ENCODE assay signal across 28 cellular contexts in genomic region chr3:112667599-112667998, GRCh38. TPM values are rescaled to one million over a fixed set of nuclear protein-coding genes. Genes with fewer than 3 reads are reported as not detected.
"Had no signal": no experiment of that assay in that cellular context is flagged by ENCODE, and none has a peak within 500 bp of the region (broad histone marks: within the 10 kb centered on the region; RNA-seq: fewer than 3 reads in every experiment).

No MANE protein-coding gene starts in this region.

- H3K9me3 ChIP-seq: adrenal gland, breast epithelium, Peyer's patch, SK-N-SH had no signal

- H3K4me3 ChIP-seq: adrenal gland, breast epithelium, MG63, Peyer's patch, SJCRH30 had no signal

- H3K27ac ChIP-seq: adrenal gland, breast epithelium, Peyer's patch, RWPE1, SJCRH30 had no signal

- H3K27me3 ChIP-seq: adrenal gland, breast epithelium, MG63, Peyer's patch, SJCRH30 had no signal

- DNase-seq: activated CD4-positive, alpha-beta memory T cell treated with anti-CD3 and anti-CD28 coated beads, Interleukin-2, amount 10 ng/mL, durations not matched to agents 7 days and 5 days; activated CD4-positive, alpha-beta T cell treated with anti-CD3 and anti-CD28 coated beads for 1 hour; activated CD4-positive, alpha-beta T cell treated with anti-CD3 and anti-CD28 coated beads, Interleukin-2, amount 50 U/mL, for 1 hour; activated CD8-positive, alpha-beta memory T cell treated with anti-CD3 and anti-CD28 coated beads, Interleukin-2, amount 50 U/mL, for 48 hours; activated gamma-delta T cell treated with Interleukin-2 at 50 U/mL for 16 hours; activated naive CD4-positive, alpha-beta T cell treated with anti-CD3 and anti-CD28 coated beads, Interleukin-2, amount 50 U/mL, for 16 hours; activated naive CD8-positive, alpha-beta T cell treated with anti-CD3 and anti-CD28 coated beads, Interleukin-2, amount 10 ng/mL, durations not matched to agents 7 days and 5 days; activated T-cell treated with anti-CD3 and anti-CD28 coated beads, Interleukin-2, amount 50 U/mL, for 1 hour; adrenal gland; anterior cingulate cortex; caudate nucleus; MG63; MV-4-11; NCI-H1092 treated with DMSO at 0.1 percent for 48 hours; NCI-H1417 treated with DMSO at 0.1 percent for 48 hours; NCI-H1694; NCI-H2029; NCI-H2107; NCI-H2171 treated with DMSO at 0.1 percent for 48 hours; NCI-H226; NCI-H526 treated with DMSO at 0.1 percent for 48 hours; Peyer's patch; Right ventricle myocardium superior; SJCRH30; SK-N-SH had no signal

- H3K9ac ChIP-seq: SK-N-SH had no signal

- H3K36me3 ChIP-seq: adrenal gland, breast epithelium, MG63, Peyer's patch, SJCRH30 had no signal

- H3K4me1 ChIP-seq: adrenal gland, breast epithelium, Peyer's patch had no signal

- H3K4me3 Mint-ChIP-seq: activated CD4-positive, alpha-beta memory T cell treated with anti-CD3 and anti-CD28 coated beads, Interleukin-2, amount 10 ng/mL, durations not matched to agents 7 days and 5 days; activated naive CD8-positive, alpha-beta T cell treated with anti-CD3 and anti-CD28 coated beads, Interleukin-2, amount 10 ng/mL, durations not matched to agents 7 days and 5 days had no signal

- H3K27ac Mint-ChIP-seq: activated CD4-positive, alpha-beta memory T cell treated with anti-CD3 and anti-CD28 coated beads, Interleukin-2, amount 10 ng/mL, durations not matched to agents 7 days and 5 days; activated naive CD8-positive, alpha-beta T cell treated with anti-CD3 and anti-CD28 coated beads, Interleukin-2, amount 10 ng/mL, durations not matched to agents 7 days and 5 days; activated T-helper 2 cell treated with anti-CD3 and anti-CD28 coated beads, Interferon-gamma antibody, Interleukin-2, Interleukin-4, amounts not matched to agents 10 μg/mL and 5 μg/mL and 100 μg/mL, durations not matched to agents 14 hours and 24 hours and 36 hours had no signal

- H3K4me2 ChIP-seq: SK-N-SH had no signal

RNA-seq across cellular contexts. Expression of gene CCDC80, which starts 26.7 kb away (rescaled TPM):
- total RNA-seq: activated naive CD8-positive, alpha-beta T cell treated with anti-CD3 and anti-CD28 coated beads, Interleukin-2, amount 10 ng/mL, durations not matched to agents 7 days and 5 days; activated T-helper 2 cell treated with anti-CD3 and anti-CD28 coated beads, Interferon-gamma antibody, Interleukin-2, Interleukin-4, amounts not matched to agents 10 μg/mL and 5 μg/mL and 100 μg/mL, durations not matched to agents 14 hours and 24 hours and 36 hours had no signal
